ENCODE assay signal across 1 cellular context in the genomic region with DNA sequence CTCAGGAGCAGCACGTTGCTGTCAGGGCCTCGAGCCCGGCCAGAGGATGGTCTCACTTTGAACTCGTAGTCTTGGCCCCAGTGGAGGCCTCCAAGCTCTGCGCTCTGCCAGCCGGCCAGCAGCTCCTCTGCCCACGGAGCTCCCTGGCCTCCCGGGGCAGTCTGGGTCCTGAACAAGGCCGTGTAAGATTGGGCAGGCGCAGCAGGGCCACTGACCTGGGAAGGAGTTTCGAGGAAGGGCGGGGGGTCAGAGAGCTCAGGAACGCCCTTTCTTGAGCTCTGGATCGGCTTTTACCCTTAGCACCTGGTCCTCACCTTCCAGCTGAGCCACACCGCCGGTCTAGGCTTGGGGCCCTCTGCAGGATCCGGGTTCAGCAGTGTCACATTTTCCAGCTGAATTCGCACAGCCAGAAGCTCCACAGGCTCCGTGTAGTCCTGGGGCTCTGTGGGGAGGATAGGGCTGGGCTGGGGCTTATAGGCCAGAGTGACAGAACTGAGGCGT.
TF ChIP-seq lines count a peak whose summit lies in the region.

No MANE protein-coding gene starts in this region.

TF ChIP-seq in K562, 482 proteins besides CTCF, POLR2A, EP300 and RAD21:
- TF ChIP-seq ZNF24 (IDR thresholded peaks at IDR 0.05): no peak
- no peak for TF ChIP-seq ZNF551 (CRISPR knock-in tag; IDR thresholded peaks at IDR 0.05)
- no peak for TF ChIP-seq NFE2L1 (tag; IDR thresholded peaks at IDR 0.05; ENCODE audit: borderline replicate concordance, low read depth)
- TF ChIP-seq STAG1 (CRISPR knock-in tag; IDR thresholded peaks at IDR 0.05; ENCODE audit: borderline replicate concordance): no peak
- TF ChIP-seq CEBPB (tag; IDR thresholded peaks at IDR 0.05): no peak
- TF ChIP-seq MAX (CRISPR knock-in tag; IDR thresholded peaks at IDR 0.05): no peak
- no peak for TF ChIP-seq FOSL1 (tag; conservative IDR thresholded peaks at IDR 0.05)
- no peak for TF ChIP-seq CCAR2 (IDR thresholded peaks at IDR 0.05; ENCODE audit: low read depth, low read length)
- no peak for TF ChIP-seq CHD1 (IDR thresholded peaks at IDR 0.05; ENCODE audit: low read length)
- TF ChIP-seq MBD1 (CRISPR knock-in tag; IDR thresholded peaks at IDR 0.05): no peak
